Comparison of ENCODE assay signal across 33 cellular contexts in the genomic region with DNA sequence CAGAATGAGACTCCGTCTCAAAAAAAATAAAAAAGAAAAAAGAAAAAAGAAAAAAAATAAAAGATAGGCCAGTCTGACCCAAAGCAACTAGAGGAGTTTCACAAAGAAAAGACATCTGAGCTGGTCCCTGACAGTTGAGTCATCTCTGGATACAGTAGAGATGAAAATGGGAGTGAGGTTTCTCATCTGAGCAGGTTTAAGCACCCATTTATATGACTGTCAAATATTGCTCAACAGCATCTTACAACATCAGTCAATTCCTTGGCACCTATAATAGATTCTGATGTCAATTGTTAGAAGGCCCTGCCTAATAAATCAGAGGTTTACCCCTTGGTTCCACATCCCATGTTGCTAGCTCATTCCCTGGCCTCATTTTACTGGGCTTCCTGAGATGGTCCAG.
DNase-seq lines count a peak whose midpoint lies in the region; ATAC-seq, FAIRE-seq and TF ChIP-seq lines count a peak whose summit lies in the region.
"Had no signal": no experiment of that assay in that cellular context is flagged by ENCODE, and none has a peak within 500 bp of the region (broad histone marks: within the 10 kb centered on the region; RNA-seq: fewer than 3 reads in every experiment).

No MANE protein-coding gene starts in this region.

- WGBS in gastroesophageal sphincter (ENCODE audit: low coverage in 1 of 2), 2 donors: no CpG with 5 or more reads among the region's 1 CpG
- 80% methylated on average over 1 of the region's 1 CpG for WGBS in right cardiac atrium

- peak; percentile 22 for DNase-seq in GM12865 (ENCODE audit: low read depth)
- DNase-seq in sciatic nerve (ENCODE audit: low spot score): no peak
- no peak for DNase-seq in stimulated activated CD4-positive, alpha-beta T cell treated with anti-CD3 and anti-CD28 coated beads, Interleukin-1b, Interleukin-23, amount 100 ng/mL, for 48 hours
- no peak for DNase-seq in H54 (ENCODE audit: insufficient read length, low spot score)
- DNase-seq in right cardiac atrium: no peak
- DNase-seq: 8988T; ACHN; AML-193; BE2C; C1 segment of cervical spinal cord; Caco-2; Calu3; CD4-positive, alpha-beta memory T cell; CD4-positive, alpha-beta T cell; CD4-positive, CD25-positive, alpha-beta regulatory T cell; CD8-positive, alpha-beta memory T cell; CD8-positive, alpha-beta T cell; COR-L47; DMS 273 treated with DMSO at 0.1 percent for 48 hours; DMS153; DMS53; DMS79; DMS79 treated with DMSO at 0.1 percent for 48 hours; DND-41; EL had no signal

- intact Hi-C loops in sciatic nerve (cut with DNase I): no loop called here
- intact Hi-C loops in right cardiac atrium (cut with DNase I): no loop called here

- H3K36me3 ChIP-seq in gastroesophageal sphincter: no peaks in the 10 kb centered on the region
- H3K36me3 ChIP-seq: BE2C; BLaER1; BLaER1 treated with 17β-estradiol and CSF1 and Interleukin-3, amounts not matched to agents 10 nM and 100 nM had no signal

- H3K27me3 ChIP-seq in gastroesophageal sphincter (no peaks in the 10 kb centered on the region), right cardiac atrium (ENCODE audit: control insufficient read depth, insufficient read depth) (no peaks in the 10 kb centered on the region)
- H3K27me3 ChIP-seq: BE2C had no signal

- ATAC-seq in gastroesophageal sphincter: peak; percentile 50
- peak; percentile 76 for ATAC-seq in sciatic nerve
- ATAC-seq in right cardiac atrium: no peak
- ATAC-seq: A549; CD8-positive, alpha-beta T cell had no signal

- TF ChIP-seq POLR2A in gastroesophageal sphincter (IDR thresholded peaks at IDR 0.05) (no peak), H54 (IDR thresholded peaks at IDR 0.05; ENCODE audit: low read depth, low read length) (no peak)

- TF ChIP-seq CTCF in GM12865 (IDR thresholded peaks at IDR 0.05; ENCODE audit: insufficient read depth, low read depth, low read length, missing control alignments) (no peak), gastroesophageal sphincter (IDR thresholded peaks at IDR 0.05) (no peak)

- H3K27ac ChIP-seq in gastroesophageal sphincter: no peak overlapping the region
- no peak overlapping the region for H3K27ac ChIP-seq in right cardiac atrium (ENCODE audit: low read length)
- H3K27ac ChIP-seq: 22Rv1; A549; BLaER1; BLaER1 treated with 17β-estradiol and CSF1 and Interleukin-3, amounts not matched to agents 10 nM and 100 nM; C4-2B had no signal

- H3K4me1 ChIP-seq in gastroesophageal sphincter (no peaks in the 10 kb centered on the region), right cardiac atrium (ENCODE audit: control insufficient read depth, insufficient read depth, low read length) (no peaks in the 10 kb centered on the region)
- H3K4me1 ChIP-seq: A549; BE2C; BLaER1; BLaER1 treated with 17β-estradiol and CSF1 and Interleukin-3, amounts not matched to agents 10 nM and 100 nM; Caco-2 had no signal

- H3K9me3 ChIP-seq in gastroesophageal sphincter (no peaks in the 10 kb centered on the region), right cardiac atrium (ENCODE audit: control insufficient read depth, low read length) (no peaks in the 10 kb centered on the region)
- H3K9me3 ChIP-seq: A549, BE2C, Caco-2 had no signal

- no peak for FAIRE-seq in H54 (lab: Jason Lieb, UNC)
- FAIRE-seq: A204.1, D721Med had no signal

- H3K4me3 ChIP-seq in GM12865 (ENCODE audit: low read depth, low read length) (no peak overlapping the region), gastroesophageal sphincter (no peak overlapping the region), right cardiac atrium (ENCODE audit: low read length) (no peak overlapping the region)
- H3K4me3 ChIP-seq: A549; BLaER1; BLaER1 treated with 17β-estradiol and CSF1 and Interleukin-3, amounts not matched to agents 10 nM and 100 nM had no signal

- TF ChIP-seq EP300 in gastroesophageal sphincter (IDR thresholded peaks at IDR 0.05): no peak

Comparison
In these comparisons a context has a peak if more than half of its experiments do, and no peak if none do; other contexts are left out.
1. ATAC-seq: peak in gastroesophageal sphincter (single experiment) and sciatic nerve (single experiment); none in right cardiac atrium (0 of 2).